Comparison of ENCODE assay signal across 8 cellular contexts in the genomic region with DNA sequence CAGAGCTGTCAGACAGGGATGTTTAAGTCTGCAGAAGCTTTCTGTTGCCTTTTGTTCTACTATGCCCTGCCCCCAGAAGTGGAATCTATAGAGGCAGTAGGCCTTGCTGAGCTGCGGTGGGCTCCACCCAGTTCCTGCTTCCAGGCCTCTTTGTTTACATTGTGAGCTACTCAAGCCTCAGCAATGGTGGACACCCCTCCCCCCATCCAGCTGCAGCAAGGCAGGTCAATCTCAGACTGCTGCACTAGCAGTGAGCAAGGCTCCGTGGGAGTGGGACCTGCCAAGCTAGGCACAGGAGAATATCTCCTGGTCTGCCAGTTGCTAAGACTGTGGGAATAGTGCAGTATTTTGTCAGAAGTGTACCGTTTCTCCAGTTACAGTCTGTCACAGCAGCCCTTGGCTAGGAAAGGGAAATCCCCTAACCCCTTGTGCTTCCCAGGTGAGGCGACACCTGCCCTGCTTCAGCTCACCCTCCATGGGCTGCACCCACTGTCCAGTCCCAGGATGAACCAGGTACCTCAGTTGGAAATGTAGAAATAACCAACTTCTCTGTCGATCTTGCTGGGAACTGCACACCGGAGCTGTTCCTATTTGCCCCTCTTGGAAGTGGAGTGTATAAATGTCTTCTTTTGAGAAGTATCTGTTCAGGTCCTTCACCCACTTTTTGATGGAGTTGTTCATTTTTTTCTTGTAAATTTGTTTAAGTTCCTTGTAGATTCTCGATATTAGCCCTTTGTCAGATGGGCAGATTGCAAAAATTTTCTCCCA.
DNase-seq lines count a peak whose midpoint lies in the region; ATAC-seq, FAIRE-seq and TF ChIP-seq lines count a peak whose summit lies in the region.

No MANE protein-coding gene starts in this region.

- peaks cover 38% of the 10 kb centered on the region for H3K9me3 Mint-ChIP-seq in activated naive CD8-positive, alpha-beta T cell treated with anti-CD3 and anti-CD28 coated beads, Interleukin-2, amount 50 U/mL, for 24 hours

- no peaks in the 10 kb centered on the region for H3K9me3 ChIP-seq in mucosa of descending colon

- no peaks in the 10 kb centered on the region for H3K4me1 ChIP-seq in mucosa of descending colon (ENCODE audit: low read depth)

- H3K27me3 Mint-ChIP-seq in activated naive CD8-positive, alpha-beta T cell treated with anti-CD3 and anti-CD28 coated beads, Interleukin-2, amount 50 U/mL, for 24 hours: no peaks in the 10 kb centered on the region

- peak; percentile 68 for FAIRE-seq in H54 (lab: Jason Lieb, UNC)

- H3K4me3 Mint-ChIP-seq in activated naive CD8-positive, alpha-beta T cell treated with anti-CD3 and anti-CD28 coated beads, Interleukin-2, amount 50 U/mL, for 24 hours: no peak overlapping the region

- no peak for ATAC-seq in activated naive CD8-positive, alpha-beta T cell treated with anti-CD3 and anti-CD28 coated beads, Interleukin-2, amount 50 U/mL, for 24 hours
- peak; percentile 61 for ATAC-seq in mucosa of descending colon
- no peak for ATAC-seq in GM18873 (IDR thresholded peaks at IDR 0.05; ENCODE audit: low FRiP score, unreplicated experiment)
- no peak for ATAC-seq in HG02840 (IDR thresholded peaks at IDR 0.05; ENCODE audit: low FRiP score, unreplicated experiment)

- H3K27ac Mint-ChIP-seq in activated naive CD8-positive, alpha-beta T cell treated with anti-CD3 and anti-CD28 coated beads, Interleukin-2, amount 50 U/mL, for 24 hours: peak overlapping the region; percentile 17

- H3K36me3 Mint-ChIP-seq in activated naive CD8-positive, alpha-beta T cell treated with anti-CD3 and anti-CD28 coated beads, Interleukin-2, amount 50 U/mL, for 24 hours (ENCODE audit: low read depth): peaks cover 11% of the 10 kb centered on the region

- no peak for TF ChIP-seq POLR2A in H54 (IDR thresholded peaks at IDR 0.05; ENCODE audit: low read depth, low read length)

- no peak overlapping the region for H3K4me3 ChIP-seq in mucosa of descending colon

- DNase-seq in H54 (ENCODE audit: insufficient read length, low spot score) (no peak), NCI-H510A treated with DMSO at 0.1 percent for 48 hours (lab: John Stamatoyannopoulos, UW) (peak; percentile 70), mucosa of descending colon (peak; percentile 63 to 78 (median 71)), AG08396 (ENCODE audit: low spot score) (no peak), GM10248 (ENCODE audit: extremely low spot score) (no peak)
- DNase-seq in activated naive CD8-positive, alpha-beta T cell treated with anti-CD3 and anti-CD28 coated beads, Interleukin-2, amount 50 U/mL, for 24 hours: peak; percentile 13

- no peaks in the 10 kb centered on the region for H3K36me3 ChIP-seq in mucosa of descending colon (ENCODE audit: low read depth)

- POLR2A ChIA-PET in GM10248 (lab: Yijun Ruan, JAX): no interaction called here

- intact Hi-C loops in mucosa of descending colon (cut with DNase I, micrococcal nuclease): no loop called here

- peaks cover 36% of the 10 kb centered on the region for H3K4me1 Mint-ChIP-seq in activated naive CD8-positive, alpha-beta T cell treated with anti-CD3 and anti-CD28 coated beads, Interleukin-2, amount 50 U/mL, for 24 hours

- CTCF ChIA-PET in GM10248 (lab: Yijun Ruan, JAX): no interaction called here

- TF ChIP-seq CTCF in mucosa of descending colon (IDR thresholded peaks at IDR 0.05) (no peak), GM10248 (IDR thresholded peaks at IDR 0.05; ENCODE audit: control extremely low read depth, extremely low read depth, low read depth, missing control alignments) (no peak)

Comparison
In these comparisons a context has a peak if more than half of its experiments do, and no peak if none do; other contexts are left out.
1. DNase-seq: peak in NCI-H510A treated with DMSO at 0.1 percent for 48 hours (single experiment), activated naive CD8-positive, alpha-beta T cell treated with anti-CD3 and anti-CD28 coated beads, Interleukin-2, amount 50 U/mL, for 24 hours (single experiment) and mucosa of descending colon (3 of 3); none in H54 (single experiment), AG08396 (single experiment) and GM10248 (single experiment).